ENCODE assay signal across 8 cellular contexts in genomic region chr15:58934114-58934447, GRCh38. TPM values are rescaled to one million over a fixed set of nuclear protein-coding genes. Genes with fewer than 3 reads are reported as not detected.
A peak's percentile ranks its signal among the peaks of the same experiment; 100 is the strongest.
DNase-seq lines count a peak whose midpoint lies in the region; ATAC-seq and TF ChIP-seq lines count a peak whose summit lies in the region.

No MANE protein-coding gene starts in this region.

- H3K14ac ChIP-seq in IMR-90 (replicated peaks; ENCODE audit: low read depth, low read length): peak overlapping the region; percentile 71

- peak overlapping the region; percentile 33; the same call in 1 of the 2 replicates for H3K56ac ChIP-seq in IMR-90 (ENCODE audit: extremely low read depth, insufficient read depth, low read length)

- dilution Hi-C loops in IMR-90 (cut with HindIII; ENCODE audit: low sequenced_read_pairs, unreplicated experiment): no loop called here

- peak overlapping the region; percentile 99 for H3K27ac ChIP-seq in A673 (ENCODE audit: low read depth, low read length, poor library complexity, severe bottlenecking)
- H3K27ac ChIP-seq in IMR-90 (ENCODE audit: insufficient read depth, low read length): peak overlapping the region; percentile 77
- peak overlapping the region; percentile 95 for H3K27ac ChIP-seq in cingulate gyrus (ENCODE audit: low read depth, low read length)

- H3K27me3 ChIP-seq in A673 (replicated peaks; ENCODE audit: insufficient read depth, low read depth, low read length, poor library complexity) (no peaks in the 10 kb centered on the region), IMR-90 (ENCODE audit: control insufficient read depth, insufficient read depth, low read length) (no peaks in the 10 kb centered on the region)

- in situ Hi-C loops in IMR-90 (cut with MboI; ENCODE audit: low sequenced_read_pairs): no loop called here

- TF ChIP-seq CTCF in A673 (conservative IDR thresholded peaks at IDR 0.05; ENCODE audit: low read depth, low read length) (no peak), IMR-90 (conservative IDR thresholded peaks at IDR 0.05; ENCODE audit: low read depth, low read length) (no peak), mucosa of descending colon (IDR thresholded peaks at IDR 0.05) (no peak)

- H3K79me1 ChIP-seq in IMR-90 (ENCODE audit: low read depth in 1 of 2, low read length in 2 of 2): peaks cover 4 to 5% of the 10 kb centered on the region in 2 experiments; a peak in 1 of 4 replicates

- ATAC-seq in IMR-90 (ENCODE audit: low read depth): peak; percentile 13
- ATAC-seq in mucosa of descending colon: peak; percentile 46
- no peak for ATAC-seq in HG03342 (IDR thresholded peaks at IDR 0.05; ENCODE audit: unreplicated experiment)
- no peak for ATAC-seq in GM18498 (IDR thresholded peaks at IDR 0.05; ENCODE audit: unreplicated experiment)
- no peak for ATAC-seq in HG02885 (IDR thresholded peaks at IDR 0.05; ENCODE audit: poor library complexity, unreplicated experiment)

- H3K36me3 ChIP-seq in A673 (ENCODE audit: insufficient read depth, low read length, poor library complexity, severe bottlenecking) (peaks cover 5% of the 10 kb centered on the region), IMR-90 (ENCODE audit: control insufficient read depth, insufficient read depth, low read length) (peaks cover under 1% of the 10 kb centered on the region; the same call in 1 of the 2 replicates), mucosa of descending colon (ENCODE audit: low read depth) (no peaks in the 10 kb centered on the region)

- H2BK20ac ChIP-seq in IMR-90 (ENCODE audit: low read depth, low read length): no peak overlapping the region

- POLR2A ChIA-PET in A673 (lab: Charles Lee; ENCODE audit: low non-redundant PET): no interaction called here
- POLR2A ChIA-PET in IMR-90 (lab: Charles Lee; ENCODE audit: unreplicated experiment): interaction anchor here (0.7 kb wide), 1 partner anchor 267 kb away, joined by 7 read pairs; no protein-coding TSS in a partner anchor

- no peaks in the 10 kb centered on the region for H3K9me1 ChIP-seq in IMR-90 (ENCODE audit: insufficient read depth, low read length)

- CTCF ChIA-PET in A673 (lab: Charles Lee) (no interaction called here), IMR-90 (lab: Yijun Ruan, JAX) (no interaction called here)

- BruUV-seq in A673 (replicated peaks; lab: Mats Ljungman, UMichigan) (TSS peak; percentile 80), IMR-90 (replicated peaks; lab: Mats Ljungman, UMichigan) (no TSS peak)

- peak overlapping the region; percentile 90 for H3K4me2 ChIP-seq in IMR-90 (ENCODE audit: low read depth, low read length)

- peak overlapping the region; percentile 85 for H3K9ac ChIP-seq in IMR-90 (ENCODE audit: low read depth, low read length)

- peak overlapping the region; percentile 3 for H2AK5ac ChIP-seq in IMR-90 (ENCODE audit: low read depth, low read length)

- H4K8ac ChIP-seq in IMR-90 (ENCODE audit: low read depth in 2 of 2, low read length in 2 of 2): peak overlapping the region; percentile 82 to 93

- peaks cover 5% of the 10 kb centered on the region; the same call in 1 of the 2 replicates for H4K20me1 ChIP-seq in IMR-90 (ENCODE audit: insufficient read depth, low read length)

- H2AFZ ChIP-seq in IMR-90 (replicated peaks; ENCODE audit: low read length, poor library complexity): peak overlapping the region; percentile 92

- no peak for TF ChIP-seq RAD21 in IMR-90 (IDR thresholded peaks at IDR 0.05; ENCODE audit: low read length)

- H2BK5ac ChIP-seq in IMR-90 (ENCODE audit: low read depth, low read length, poor library complexity, severe bottlenecking): peak overlapping the region; percentile 69

- H3K4me3 ChIP-seq in A673 (ENCODE audit: low read depth, low read length, poor library complexity, severe bottlenecking) (peak overlapping the region; percentile 91), IMR-90 (ENCODE audit: insufficient read depth, low read depth, low read length) (peak overlapping the region; percentile 77), mucosa of descending colon (peak overlapping the region; percentile 88)

- intact Hi-C loops in A673 (cut with micrococcal nuclease; ENCODE audit: unreplicated experiment): no loop called here
- intact Hi-C loops in IMR-90 (cut with micrococcal nuclease): loop anchor here (5.0 kb wide), 1 partner anchor 162 kb away; the partner anchor contains the start of gene MINDY2
- intact Hi-C loops in mucosa of descending colon (cut with DNase I, micrococcal nuclease): no loop called here

- H2BK15ac ChIP-seq in IMR-90 (ENCODE audit: low read depth, low read length): peak overlapping the region; percentile 22

- peak overlapping the region; percentile 10; the same call in 1 of the 2 replicates for H3K23ac ChIP-seq in IMR-90 (ENCODE audit: low read depth, low read length)

- H2AK9ac ChIP-seq in IMR-90 (replicated peaks; ENCODE audit: low read depth, low read length, poor library complexity): peak overlapping the region; percentile 2

- DNase-seq in A673 (ENCODE audit: low spot score) (no peak), IMR-90 (no peak), mucosa of descending colon (no peak), inferior parietal cortex (ENCODE audit: extremely low spot score) (no peak)

- H3K9me3 ChIP-seq in A673 (ENCODE audit: low read depth, low read length, poor library complexity, severe bottlenecking): no peaks in the 10 kb centered on the region
- no peaks in the 10 kb centered on the region for H3K9me3 ChIP-seq in IMR-90 (ENCODE audit: control insufficient read depth, insufficient read depth, low read length)
- H3K9me3 ChIP-seq in mucosa of descending colon: no peaks in the 10 kb centered on the region

- no CpG with 5 or more reads among the region's 4 CpGs for WGBS in IMR-90 (ENCODE audit: extremely low coverage in 2 of 2, insufficient read length in 1 of 2), 2 experiments

- peak overlapping the region; percentile 65 for H4K5ac ChIP-seq in IMR-90 (ENCODE audit: low read depth, low read length)

- H4K91ac ChIP-seq in IMR-90 (ENCODE audit: insufficient read depth, low read depth, low read length): peak overlapping the region; percentile 70

- TF ChIP-seq POLR2A in IMR-90 (IDR thresholded peaks at IDR 0.05; ENCODE audit: low read depth, low read length): no peak

- peak overlapping the region; percentile 85 for H3K4ac ChIP-seq in IMR-90 (ENCODE audit: low read depth, low read length)

- H3K4me1 ChIP-seq in A673 (ENCODE audit: insufficient read depth, low read length, poor library complexity, severe bottlenecking): peaks cover 10% of the 10 kb centered on the region
- no peaks in the 10 kb centered on the region; the same call in 1 of the 2 replicates for H3K4me1 ChIP-seq in IMR-90 (ENCODE audit: control insufficient read depth, insufficient read depth, low read length)
- peaks cover 13% of the 10 kb centered on the region for H3K4me1 ChIP-seq in mucosa of descending colon (ENCODE audit: low read depth)

- H3K18ac ChIP-seq in IMR-90 (ENCODE audit: low read depth, low read length): peak overlapping the region; percentile 66

- peak overlapping the region; percentile 72; the same call in 1 of the 2 replicates for H2BK120ac ChIP-seq in IMR-90 (ENCODE audit: low read depth, low read length)

TF ChIP-seq in IMR-90, 13 proteins besides CTCF, POLR2A, EP300 and RAD21:
- TF ChIP-seq USF2 (IDR thresholded peaks at IDR 0.05; ENCODE audit: low read depth, low read length) (no peak), NFE2L2 (IDR thresholded peaks at IDR 0.05; ENCODE audit: low read depth, low read length) (no peak), CHD1 (IDR thresholded peaks at IDR 0.05; ENCODE audit: low read depth, low read length) (no peak), MXI1 (IDR thresholded peaks at IDR 0.05; ENCODE audit: borderline replicate concordance, low read depth, low read length) (no peak), SMC3 (IDR thresholded peaks at IDR 0.05; ENCODE audit: low read depth, low read length) (no peak), MAZ (IDR thresholded peaks at IDR 0.05; ENCODE audit: borderline replicate concordance, low read depth, low read length) (no peak), FOS (IDR thresholded peaks at IDR 0.05; ENCODE audit: low read depth, low read length) (no peak), CEBPB (IDR thresholded peaks at IDR 0.05; ENCODE audit: low read depth, low read length) (no peak), RFX5 (IDR thresholded peaks at IDR 0.05; ENCODE audit: low read depth, low read length) (no peak), ELK1 (IDR thresholded peaks at IDR 0.05; ENCODE audit: borderline replicate concordance, low read depth, low read length) (no peak), MAFK (IDR thresholded peaks at IDR 0.05; ENCODE audit: low read depth, low read length) (no peak), RCOR1 (IDR thresholded peaks at IDR 0.05; ENCODE audit: insufficient replicate concordance, low read length) (no peak)

RNA-seq across cellular contexts. Expression of gene SLTM, which starts 0.6 kb away (rescaled TPM):
- total RNA-seq in A673 (2021) (117 and 127 TPM in 2 replicates), IMR-90 (2012; rRNA removed) (36.0 and 66.7 TPM in 2 replicates), mucosa of descending colon (10 to 100 TPM; 75.6 to 94.7 (median 82.8) TPM)
- 47.2 and 57.6 TPM in 2 replicates for polyA plus RNA-seq in IMR-90 (2012; rRNA removed)
- polyA plus RNA-seq in IMR-90 (2012; cell fraction: cytosol; rRNA removed): 8.8 and 10.4 TPM in 2 replicates
- polyA plus RNA-seq in IMR-90 (2012; cell fraction: nucleus; rRNA removed; ENCODE audit: low replicate concordance): 43.5 and 185 TPM in 2 replicates

RNA-seq across cellular contexts. Expression of gene RNF111, which starts 53.4 kb away (rescaled TPM):
- total RNA-seq in A673 (2021) (30.3 and 34.4 TPM in 2 replicates), IMR-90 (2012; rRNA removed) (17.2 and 20.1 TPM in 2 replicates), mucosa of descending colon (10 to 100 TPM; 25.7 to 39.6 (median 37.8) TPM)
- polyA plus RNA-seq in IMR-90 (2012; rRNA removed): 13.5 and 14.0 TPM in 2 replicates
- polyA plus RNA-seq in IMR-90 (2012; cell fraction: cytosol; rRNA removed): 3.1 and 6.1 TPM in 2 replicates
- 14.5 and 29.6 TPM in 2 replicates for polyA plus RNA-seq in IMR-90 (2012; cell fraction: nucleus; rRNA removed; ENCODE audit: low replicate concordance)

Comparison
In these comparisons a context has a peak if more than half of its experiments do, and no peak if none do; other contexts are left out.
1. ATAC-seq: peak in IMR-90 (single experiment) and mucosa of descending colon (single experiment); none in HG03342 (single experiment), GM18498 (single experiment) and HG02885 (single experiment).
2. Peak in every context shown above with its lines, with median percentiles within 50 percentile points of each other: H3K27ac ChIP-seq and H3K4me3 ChIP-seq.